1 cellular context compared by ENCODE assay signal in genomic region chr12:116277393-116278258, GRCh38.
A peak's percentile ranks its signal among the peaks of the same experiment; 100 is the strongest.
TF ChIP-seq lines count a peak whose summit lies in the region.

Gene MED13L, minus strand, starts transcription at chr12:116277693. Its CDS starts 562 bp downstream, at chr12:116277131.

TF ChIP-seq in HepG2, 621 proteins besides CTCF, POLR2A, EP300 and RAD21 (continued from another document and continues in another):
- TF ChIP-seq PRDM10 (CRISPR knock-in tag; IDR thresholded peaks at IDR 0.05; ENCODE audit: low read depth) (no peak), ZNF580 (CRISPR knock-in tag; IDR thresholded peaks at IDR 0.05; ENCODE audit: borderline replicate concordance, low read depth) (no peak), ZFY (CRISPR knock-in tag; IDR thresholded peaks at IDR 0.05) (peak; percentile 26; the same call in 1 of the 2 replicates), ZBTB2 (CRISPR knock-in tag; IDR thresholded peaks at IDR 0.05; ENCODE audit: low read depth) (peak; percentile 84), SAP130 (CRISPR knock-in tag; IDR thresholded peaks at IDR 0.05; ENCODE audit: low read depth) (peak; percentile 34; the same call in 1 of the 2 replicates), HIC2 (CRISPR knock-in tag; IDR thresholded peaks at IDR 0.05; ENCODE audit: low read depth) (no peak), ZNF142 (CRISPR knock-in tag; IDR thresholded peaks at IDR 0.05) (peak; percentile 77; the same call in 1 of the 2 replicates), NFYB (CRISPR knock-in tag; IDR thresholded peaks at IDR 0.05) (peak; percentile 67), MXI1 (IDR thresholded peaks at IDR 0.05; ENCODE audit: borderline replicate concordance, low read depth, low read length) (0 out of 3 replicates have a peak, but pooled peaks have one; percentile 43), USF2 (IDR thresholded peaks at IDR 0.05; ENCODE audit: low read depth, low read length) (peak; percentile 24; the same call in 1 of the 2 replicates), USF2 (CRISPR knock-in tag; IDR thresholded peaks at IDR 0.05; ENCODE audit: borderline replicate concordance) (no peak; the same call in 1 of the 2 replicates), BHLHE40 (IDR thresholded peaks at IDR 0.05; ENCODE audit: low read length) (peak; percentile 58; the same call in 1 of the 2 replicates), ZNF672 (CRISPR knock-in tag; IDR thresholded peaks at IDR 0.05) (0 out of 2 replicates have a peak, but pooled peaks have one; percentile 60), GATAD2A (CRISPR knock-in tag; IDR thresholded peaks at IDR 0.05) (no peak), HNRNPK (IDR thresholded peaks at IDR 0.05; ENCODE audit: low read depth, low read length, poor library complexity, severe bottlenecking) (peak; percentile 63), FLYWCH1 (CRISPR knock-in tag; IDR thresholded peaks at IDR 0.05) (no peak), ZNF281 (CRISPR knock-in tag; IDR thresholded peaks at IDR 0.05; ENCODE audit: borderline replicate concordance) (peak; percentile 8; the same call in 1 of the 2 replicates), ZBTB33 (CRISPR knock-in tag; IDR thresholded peaks at IDR 0.05) (no peak), STAG1 (CRISPR knock-in tag; IDR thresholded peaks at IDR 0.05) (peak; percentile 54), MTA1 (CRISPR knock-in tag; IDR thresholded peaks at IDR 0.05; ENCODE audit: borderline replicate concordance) (no peak), POLR2AphosphoS5 (IDR thresholded peaks at IDR 0.05; ENCODE audit: low read depth, low read length) (peak; percentile 38; the same call in 1 of the 2 replicates), ZNF12 (CRISPR knock-in tag; IDR thresholded peaks at IDR 0.05) (no peak), MXD4 (CRISPR knock-in tag; IDR thresholded peaks at IDR 0.05) (no peak), TBP (CRISPR knock-in tag; IDR thresholded peaks at IDR 0.05) (no peak), CEBPG (CRISPR knock-in tag; IDR thresholded peaks at IDR 0.05) (no peak), E2F1 (CRISPR knock-in tag; IDR thresholded peaks at IDR 0.05) (no peak), HOXA3 (CRISPR knock-in tag; IDR thresholded peaks at IDR 0.05) (peak; percentile 50; the same call in 1 of the 2 replicates), ZNF260 (CRISPR knock-in tag; IDR thresholded peaks at IDR 0.05; ENCODE audit: borderline replicate concordance, low read depth) (no peak), POLR2G (IDR thresholded peaks at IDR 0.05; ENCODE audit: low read depth, low read length) (peak; percentile 47; the same call in 1 of the 2 replicates), HIVEP1 (CRISPR knock-in tag; IDR thresholded peaks at IDR 0.05) (no peak)
